Comparison of ENCODE assay signal across 28 cellular contexts in genomic region chr17:67656494-67657203, GRCh38.
A peak's percentile ranks its signal among the peaks of the same experiment; 100 is the strongest.
DNase-seq lines count a peak whose midpoint lies in the region; ATAC-seq, FAIRE-seq and TF ChIP-seq lines count a peak whose summit lies in the region.
"Had no signal": no experiment of that assay in that cellular context is flagged by ENCODE, and none has a peak within 500 bp of the region (broad histone marks: within the 10 kb centered on the region; RNA-seq: fewer than 3 reads in every experiment).

No MANE protein-coding gene starts in this region.

- peak; percentile 59 for FAIRE-seq in GM19239 (lab: Jason Lieb, UNC)
- FAIRE-seq: astrocyte, HTR-8/SVneo had no signal

- peak overlapping the region; percentile 51 for H3K4me3 ChIP-seq in GM12865 (ENCODE audit: low read depth, low read length)
- H3K4me3 ChIP-seq: cardiac muscle cell, coronary artery, neural progenitor cell, right atrium auricular region, stomach, uterus had no signal

- H3K36me3 Mint-ChIP-seq in natural killer cell treated with Interleukin-12 subunit alpha and Interleukin-12 subunit beta and Interleukin-15 and Interleukin-18, amount 100 ng/mL, for 72 hours: peaks cover 24% of the 10 kb centered on the region
- H3K36me3 Mint-ChIP-seq: neural progenitor cell had no signal

- peak overlapping the region; percentile 96 to 97 for H3K27ac Mint-ChIP-seq in natural killer cell treated with Interleukin-12 subunit alpha and Interleukin-12 subunit beta and Interleukin-15 and Interleukin-18, amount 100 ng/mL, for 72 hours
- H3K27ac Mint-ChIP-seq: B cell, neural progenitor cell had no signal

- peak overlapping the region; percentile 86 for H3K4me3 Mint-ChIP-seq in natural killer cell treated with Interleukin-12 subunit alpha and Interleukin-12 subunit beta and Interleukin-15 and Interleukin-18, amount 100 ng/mL, for 72 hours
- H3K4me3 Mint-ChIP-seq: B cell, neural progenitor cell had no signal

- peaks cover 71 to 73% of the 10 kb centered on the region in 2 donors for H3K4me1 Mint-ChIP-seq in natural killer cell treated with Interleukin-12 subunit alpha and Interleukin-12 subunit beta and Interleukin-15 and Interleukin-18, amount 100 ng/mL, for 72 hours (ENCODE audit: low read depth in 2 of 2)

- peak; percentile 76 to 82 for ATAC-seq in natural killer cell treated with Interleukin-12 subunit alpha and Interleukin-12 subunit beta and Interleukin-15 and Interleukin-18, amount 100 ng/mL, for 72 hours
- ATAC-seq: left colon had no signal

- H3K27me3 Mint-ChIP-seq in natural killer cell treated with Interleukin-12 subunit alpha and Interleukin-12 subunit beta and Interleukin-15 and Interleukin-18, amount 100 ng/mL, for 72 hours: no peaks in the 10 kb centered on the region
- H3K27me3 Mint-ChIP-seq: B cell had no signal

- no peak for TF ChIP-seq CTCF in GM12865 (IDR thresholded peaks at IDR 0.05; ENCODE audit: insufficient read depth, low read depth, low read length, missing control alignments)

- peaks cover 3% of the 10 kb centered on the region for H3K9me3 Mint-ChIP-seq in natural killer cell treated with Interleukin-12 subunit alpha and Interleukin-12 subunit beta and Interleukin-15 and Interleukin-18, amount 100 ng/mL, for 72 hours
- H3K9me3 Mint-ChIP-seq: neural progenitor cell had no signal

- DNase-seq in GM12865 (ENCODE audit: low read depth) (peak; percentile 88), GM19239 (ENCODE audit: insufficient read length, low spot score) (no peak), OCI-M1 (lab: John Stamatoyannopoulos, UW) (peak; percentile 35), GM19238 (ENCODE audit: insufficient read length, low spot score) (no peak), mucosa of gallbladder (ENCODE audit: low spot score) (no peak), hypothalamus (lab: John Stamatoyannopoulos, UW) (no peak)
- DNase-seq in natural killer cell treated with Interleukin-12 subunit alpha and Interleukin-12 subunit beta and Interleukin-15 and Interleukin-18, amount 100 ng/mL, for 72 hours (ENCODE audit: low spot score): peak; percentile 72
- DNase-seq: ACHN; activated CD4-positive, alpha-beta T cell treated with anti-CD3 and anti-CD28 coated beads for 48 hours; activated gamma-delta T cell; activated T-cell treated with anti-CD3 and anti-CD28 coated beads, Interleukin-2, amount 50 U/mL, for 1 hour; effector CD8-positive, alpha-beta T cell; HCEC 1CT; left colon; NCI-H146; NCI-H446; stimulated activated CD4-positive, alpha-beta T cell treated with anti-CD3 and anti-CD28 coated beads, Interleukin-2, amount 100 ng/mL, for 24 hours; stimulated activated CD8-positive, alpha-beta memory T cell treated with anti-CD3 and anti-CD28 coated beads, Interleukin-4, amount 100 ng/mL, for 48 hours; stomach; T1000; uterus had no signal

Comparison
In these comparisons a context has a peak if more than half of its experiments do, and no peak if none do; other contexts are left out.
1. DNase-seq: peak in GM12865 (single experiment), OCI-M1 (single experiment) and natural killer cell treated with Interleukin-12 subunit alpha and Interleukin-12 subunit beta and Interleukin-15 and Interleukin-18, amount 100 ng/mL, for 72 hours (single experiment); none in GM19239 (single experiment), GM19238 (single experiment), mucosa of gallbladder (single experiment) and hypothalamus (0 of 51).